In the genomic region with DNA sequence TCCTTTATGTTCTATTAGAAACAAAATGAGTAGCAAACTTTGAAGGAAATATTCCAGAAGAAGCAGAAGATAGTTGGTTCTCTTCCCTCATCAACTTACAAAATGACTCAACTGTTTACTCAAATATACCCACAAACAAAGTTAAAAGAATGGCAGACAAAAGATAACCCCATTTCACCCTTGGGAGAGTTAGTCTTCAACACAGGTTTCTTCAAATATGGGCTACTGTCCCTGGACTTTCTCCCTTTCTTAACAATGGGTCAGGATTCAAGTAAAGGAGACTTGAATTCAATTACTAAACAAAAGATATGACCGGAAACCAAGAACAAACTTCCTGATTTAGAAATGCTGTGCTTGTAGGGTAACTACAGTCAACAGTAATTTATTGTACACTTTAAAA, we compare ENCODE assay signal across 15 cellular contexts. TPM values are rescaled to one million over a fixed set of nuclear protein-coding genes. Genes with fewer than 3 reads are reported as not detected.
A peak's percentile ranks its signal among the peaks of the same experiment; 100 is the strongest.
DNase-seq lines count a peak whose midpoint lies in the region; ATAC-seq, FAIRE-seq and TF ChIP-seq lines count a peak whose summit lies in the region.
"Had no signal": no experiment of that assay in that cellular context is flagged by ENCODE, and none has a peak within 500 bp of the region (broad histone marks: within the 10 kb centered on the region; RNA-seq: fewer than 3 reads in every experiment).

No MANE protein-coding gene starts in this region.

- TF ChIP-seq RAD21 in K562 (CRISPR knock-in tag; conservative IDR thresholded peaks at IDR 0.05 in 1 of 2, IDR thresholded peaks at IDR 0.05 in 1 of 2), result no peak

- H2AFZ ChIP-seq in K562 (ENCODE audit: low read depth, low read length), result peak overlapping the region; percentile 79

- ATAC-seq in K562 (peak; percentile 7), gastrocnemius medialis (no peak), HG03521 (IDR thresholded peaks at IDR 0.05; ENCODE audit: unreplicated experiment) (no peak)
- ATAC-seq: activated CD8-positive, alpha-beta memory T cell treated with anti-CD3 and anti-CD28 coated beads, Interleukin-2, amount 10 ng/mL, durations not matched to agents 7 days and 5 days had no signal

- CTCF ChIA-PET in K562 (lab: Yijun Ruan, JAX; ENCODE audit: low intra/inter-chr PET ratio), result no interaction called here
- CTCF ChIA-PET in CD4-positive, alpha-beta memory T cell (lab: Charles Lee; ENCODE audit: partially characterized antibody), result no interaction called here

- FAIRE-seq in GM18507 (lab: Jason Lieb, UNC) (peak; percentile 70), K562 (lab: Jason Lieb, UNC) (peak; percentile 65)
- FAIRE-seq: H1 had no signal

- H3K9me3 Mint-ChIP-seq in CD4-positive, alpha-beta memory T cell, result no peaks in the 10 kb centered on the region

- peak overlapping the region; percentile 90 for H3K27ac ChIP-seq in K562 (ENCODE audit: extremely low read depth, low read depth, low read length)
- H3K27ac ChIP-seq in gastrocnemius medialis, result peak overlapping the region; percentile 55 to 76 (median 66)
- no peak overlapping the region for H3K27ac ChIP-seq in CD4-positive, alpha-beta memory T cell (ENCODE audit: low read depth, low read length)
- H3K27ac ChIP-seq: C4-2B, coronary artery, right atrium auricular region had no signal

- peaks cover 35 to 57% (median 39%) of the 10 kb centered on the region in 4 donors for H3K4me1 Mint-ChIP-seq in CD4-positive, alpha-beta memory T cell

- peak overlapping the region in 1 of 7 donors; percentile 26 for H3K27ac Mint-ChIP-seq in CD4-positive, alpha-beta memory T cell
- H3K27ac Mint-ChIP-seq: activated CD8-positive, alpha-beta memory T cell treated with anti-CD3 and anti-CD28 coated beads, Interleukin-2, amount 10 ng/mL, durations not matched to agents 7 days and 5 days had no signal

- no peaks in the 10 kb centered on the region for H3K36me3 Mint-ChIP-seq in CD4-positive, alpha-beta memory T cell

- POLR2A ChIA-PET in K562 (lab: Yijun Ruan, JAX), result no interaction called here
- POLR2A ChIA-PET in CD4-positive, alpha-beta memory T cell (lab: Charles Lee; ENCODE audit: partially characterized antibody), result interaction anchor here (1.3 to 1.7 kb wide), 2 partner anchors 15 to 16 kb away, joined by 4 read pairs; partner anchors contain the start of gene RFX3

- no peaks in the 10 kb centered on the region for H3K9me1 ChIP-seq in K562 (ENCODE audit: control insufficient read depth, insufficient read depth, low read length)

- H3K4me2 ChIP-seq in K562 (ENCODE audit: insufficient read depth, low read length), result peak overlapping the region; percentile 41

- H3K27me3 Mint-ChIP-seq in CD4-positive, alpha-beta memory T cell, result no peaks in the 10 kb centered on the region
- H3K27me3 Mint-ChIP-seq: activated CD8-positive, alpha-beta memory T cell treated with anti-CD3 and anti-CD28 coated beads, Interleukin-2, amount 10 ng/mL, durations not matched to agents 7 days and 5 days had no signal

- no peaks in the 10 kb centered on the region for H4K20me1 ChIP-seq in K562 (replicated peaks; ENCODE audit: control insufficient read depth, insufficient read depth, low read length)

- H3K9ac ChIP-seq in K562 (ENCODE audit: insufficient read depth in 1 of 2, low read depth in 2 of 2, low read length in 2 of 2), result peak overlapping the region in 1 of 2 experiments; percentile 48; a peak in 2 of 4 replicates

- no peaks in the 10 kb centered on the region for H3K9me3 ChIP-seq in K562 (replicated peaks; ENCODE audit: control insufficient read depth, insufficient read depth, low read depth, low read length)
- H3K9me3 ChIP-seq in gastrocnemius medialis, result no peaks in the 10 kb centered on the region
- H3K9me3 ChIP-seq in CD4-positive, alpha-beta memory T cell (ENCODE audit: control insufficient read depth in 1 of 2, low read length in 2 of 2), result no peaks in the 10 kb centered on the region
- H3K9me3 ChIP-seq: right atrium auricular region had no signal

- BruUV-seq in K562 (replicated peaks; lab: Mats Ljungman, UMichigan), result no TSS peak

- in situ Hi-C loops in K562 (cut with MboI), result no loop called here
- in situ Hi-C loops in gastrocnemius medialis (cut with MboI; ENCODE audit: low sequenced_read_pairs in 4 of 4), result no loop called here

- H3K4me1 ChIP-seq in K562 (replicated peaks in 1 of 2; ENCODE audit: control insufficient read depth in 2 of 2, insufficient read depth in 2 of 2, low read length in 2 of 2), result peaks cover 7 to 11% of the 10 kb centered on the region in 2 experiments; a peak in 4 of 5 replicates
- H3K4me1 ChIP-seq in gastrocnemius medialis, result peaks cover 9 to 37% of the 10 kb centered on the region in 2 donors
- H3K4me1 ChIP-seq in CD4-positive, alpha-beta memory T cell (ENCODE audit: insufficient read depth, low read length), result peaks cover 10% of the 10 kb centered on the region

- H3K27me3 ChIP-seq in K562 (ENCODE audit: control insufficient read depth in 2 of 2, insufficient read depth in 2 of 2, low read length in 2 of 2), result no peaks in the 10 kb centered on the region
- no peaks in the 10 kb centered on the region for H3K27me3 ChIP-seq in gastrocnemius medialis
- no peaks in the 10 kb centered on the region for H3K27me3 ChIP-seq in CD4-positive, alpha-beta memory T cell (ENCODE audit: insufficient read depth, low read length)
- H3K27me3 ChIP-seq: right atrium auricular region had no signal

- TF ChIP-seq POLR2A in K562 (conservative IDR thresholded peaks at IDR 0.05) (no peak), gastrocnemius medialis (IDR thresholded peaks at IDR 0.05) (no peak)

- H3K79me2 ChIP-seq in K562 (ENCODE audit: control insufficient read depth, insufficient read depth, low read length), result peaks cover 45% of the 10 kb centered on the region

- H3K36me3 ChIP-seq in K562 (ENCODE audit: control insufficient read depth, insufficient read depth, low read length), result no peaks in the 10 kb centered on the region; the same call in 2 of the 3 replicates
- H3K36me3 ChIP-seq in gastrocnemius medialis, result no peaks in the 10 kb centered on the region
- no peaks in the 10 kb centered on the region for H3K36me3 ChIP-seq in CD4-positive, alpha-beta memory T cell (ENCODE audit: insufficient read depth, low read length)
- H3K36me3 ChIP-seq: right atrium auricular region had no signal

- intact Hi-C loops in K562 (cut with micrococcal nuclease), result no loop called here
- intact Hi-C loops in gastrocnemius medialis (cut with DNase I; ENCODE audit: low total_unique reads), result no loop called here
- intact Hi-C loops in CD4-positive, alpha-beta memory T cell (cut with micrococcal nuclease), result loop anchor here (2.0 kb wide), 1 partner anchor 13 kb away; no protein-coding TSS in a partner anchor

- no peak for TF ChIP-seq CTCF in K562 (IDR thresholded peaks at IDR 0.05 in 2 of 3, conservative IDR thresholded peaks at IDR 0.05 in 1 of 3; ENCODE audit: insufficient read depth in 2 of 3, low read depth in 1 of 3, low read length in 3 of 3)
- TF ChIP-seq CTCF in gastrocnemius medialis (IDR thresholded peaks at IDR 0.05 in 4 of 5, conservative IDR thresholded peaks at IDR 0.05 in 1 of 5), result no peak

- WGBS in K562 (ENCODE audit: insufficient coverage, low coverage, missing lambda C conversion rate), result 0% methylated on average over 1 of the region's 1 CpG

- DNase-seq in GM18507 (ENCODE audit: extremely low spot score, insufficient read length, low read depth), result no peak
- peak; percentile 17 to 56 for DNase-seq in NCI-H1930 (lab: John Stamatoyannopoulos, UW)
- DNase-seq in K562 (ENCODE audit: extremely low read depth in 1 of 4, low spot score in 3 of 4), result peak in 1 of 4 experiments; percentile 30
- DNase-seq in gastrocnemius medialis, result no peak
- DNase-seq in NCI-H2081 treated with DMSO at 0.1 percent for 48 hours (lab: John Stamatoyannopoulos, UW), result no peak
- DNase-seq in CD4-positive, alpha-beta memory T cell, result no peak
- DNase-seq: activated CD8-positive, alpha-beta memory T cell treated with anti-CD3 and anti-CD28 coated beads, Interleukin-2, amount 10 ng/mL, durations not matched to agents 7 days and 5 days; mammary epithelial cell; NCI-H1105; stimulated activated CD4-positive, alpha-beta T cell treated with anti-CD3 and anti-CD28 coated beads, Interleukin-2, amount 100 ng/mL, for 24 hours had no signal

- H3K4me3 ChIP-seq in K562, result no peak overlapping the region
- no peak overlapping the region for H3K4me3 ChIP-seq in gastrocnemius medialis
- H3K4me3 ChIP-seq in CD4-positive, alpha-beta memory T cell (ENCODE audit: low read length in 2 of 2), result no peak overlapping the region
- H3K4me3 ChIP-seq: coronary artery, right atrium auricular region had no signal

- H3K4me3 Mint-ChIP-seq in CD4-positive, alpha-beta memory T cell, result no peak overlapping the region
- H3K4me3 Mint-ChIP-seq: activated CD8-positive, alpha-beta memory T cell treated with anti-CD3 and anti-CD28 coated beads, Interleukin-2, amount 10 ng/mL, durations not matched to agents 7 days and 5 days had no signal

- no peak for TF ChIP-seq EP300 in K562 (IDR thresholded peaks at IDR 0.05; ENCODE audit: low read length)

TF ChIP-seq in K562, 482 proteins besides CTCF, POLR2A, EP300 and RAD21 (continues in another document):
- TF ChIP-seq SMARCA4 (IDR thresholded peaks at IDR 0.05), result peak; percentile 64
- peak; percentile 59 for TF ChIP-seq FOSL1 (tag; conservative IDR thresholded peaks at IDR 0.05)

RNA-seq across cellular contexts. Expression of gene RFX3, which starts 14.3 kb away (rescaled TPM):
- total RNA-seq in K562 (2011; cell fraction: chromatin; rRNA removed; ENCODE audit: low replicate concordance), result 11.5 and 17.9 TPM in 2 replicates
- total RNA-seq in K562 (2011; cell fraction: nucleolus; rRNA removed), result 3.5 and 4.7 TPM in 2 replicates
- total RNA-seq in K562 (2011; cell fraction: nucleoplasm; rRNA removed), result 7.8 and 16.4 TPM in 2 replicates
- 0.86 and 2.4 TPM in 2 replicates for total RNA-seq in K562 (2014; rRNA removed)
- total RNA-seq in K562 (2014; rRNA removed; fragmentation: Illumina TruSeq; extraction: Trizol), result 3.3 and 3.9 TPM in 2 replicates
- total RNA-seq in K562 (2015; rRNA removed; fragmentation: Illumina TruSeq; extraction: Trizol), result 2.0 and 2.1 TPM in 2 replicates
- 4.9 and 5.2 TPM in 2 replicates for total RNA-seq in K562 (2021)
- 3.9 and 5.7 TPM in 2 replicates for polyA plus RNA-seq in K562 (2011; rRNA removed)
- 2.6 and 3.3 TPM in 2 replicates for polyA plus RNA-seq in K562 (2011; cell fraction: cytosol; rRNA removed)
- polyA plus RNA-seq in K562 (2011; cell fraction: nucleus; rRNA removed), result 9.5 TPM in 2 replicates
- polyA plus RNA-seq in K562 (2012), result 1.5 and 3.3 TPM in 2 replicates
- polyA plus RNA-seq in K562 (2014; fragmentation: Illumina TruSeq; extraction: Trizol), result 2.7 TPM in 2 replicates
- 1 to 10 TPM; 1.4 TPM for polyA plus RNA-seq in K562 (2014; fragmentation: Nextera tagmentation; extraction: Ambion mirVana)
- polyA plus RNA-seq in K562 (2014; rRNA removed), result 1.4 and 1.5 TPM in 2 replicates
- polyA minus RNA-seq in K562 (2011; rRNA and poly(A)+ RNA removed), result 33.2 and 42.7 TPM in 2 replicates
- polyA minus RNA-seq in K562 (2011; cell fraction: cytosol; rRNA and poly(A)+ RNA removed), result 2.3 and 5.9 TPM in 2 replicates
- polyA minus RNA-seq in K562 (2011; cell fraction: nucleus; rRNA and poly(A)+ RNA removed), result 17.6 and 25.2 TPM in 2 replicates
- 10 to 100 TPM in 1 of 4 donors, 1 to 10 TPM in 3; 2.1 to 11.5 (median 7.3) TPM for total RNA-seq in gastrocnemius medialis
- 10 to 100 TPM; 25.9 to 30.8 TPM for total RNA-seq in CD4-positive, alpha-beta memory T cell
- 1 to 10 TPM; 3.0 to 7.0 TPM for polyA plus RNA-seq in CD4-positive, alpha-beta memory T cell

Comparison
In these comparisons a context has a peak if more than half of its experiments do, and no peak if none do; other contexts are left out.
1. DNase-seq: peak in NCI-H1930 (2 of 2); none in GM18507 (single experiment), gastrocnemius medialis (0 of 2), NCI-H2081 treated with DMSO at 0.1 percent for 48 hours (single experiment) and CD4-positive, alpha-beta memory T cell (0 of 5).